20 cellular contexts compared by ENCODE assay signal in genomic region chr15:60544581-60545115, GRCh38.
DNase-seq lines count a peak whose midpoint lies in the region; ATAC-seq lines count a peak whose summit lies in the region.
"Had no signal": no experiment of that assay in that cellular context is flagged by ENCODE, and none has a peak within 500 bp of the region (broad histone marks: within the 10 kb centered on the region; RNA-seq: fewer than 3 reads in every experiment).

No MANE protein-coding gene starts in this region.

- peaks cover 79% of the 10 kb centered on the region for H3K4me1 Mint-ChIP-seq in T-helper 1 cell treated with Interleukin-12 subunit alpha and Interleukin-12 subunit beta and Interleukin-4 antibody, amounts not matched to agents 30 μg/mL and 1 μg/mL, for 36 hours (ENCODE audit: low read depth)
- H3K4me1 Mint-ChIP-seq in activated naive CD8-positive, alpha-beta T cell treated with anti-CD3 and anti-CD28 coated beads, Interleukin-2, amount 50 U/mL, for 24 hours: peaks cover 99% of the 10 kb centered on the region
- peaks cover 52 to 97% (median 96%) of the 10 kb centered on the region in 4 donors for H3K4me1 Mint-ChIP-seq in naive thymus-derived CD8-positive, alpha-beta T cell

- no peaks in the 10 kb centered on the region for H3K27me3 ChIP-seq in HAP-1 (ENCODE audit: low read depth)
- H3K27me3 ChIP-seq: Peyer's patch, suprapubic skin had no signal

- H3K27ac Mint-ChIP-seq in T-helper 1 cell treated with Interleukin-12 subunit alpha and Interleukin-12 subunit beta and Interleukin-4 antibody, amounts not matched to agents 30 μg/mL and 1 μg/mL, for 36 hours: peak overlapping the region; percentile 32
- H3K27ac Mint-ChIP-seq in activated naive CD8-positive, alpha-beta T cell treated with anti-CD3 and anti-CD28 coated beads, Interleukin-2, amount 50 U/mL, for 24 hours: peak overlapping the region; percentile 94
- peak overlapping the region in 6 of 10 donors; percentile 25 to 96 (median 72) for H3K27ac Mint-ChIP-seq in naive thymus-derived CD8-positive, alpha-beta T cell

- no peak overlapping the region for H3K4me3 ChIP-seq in HAP-1
- H3K4me3 ChIP-seq: coronary artery, Peyer's patch, suprapubic skin had no signal

- no peaks in the 10 kb centered on the region for H3K36me3 ChIP-seq in HAP-1 (replicated peaks)
- H3K36me3 ChIP-seq: Peyer's patch, suprapubic skin had no signal

- DNase-seq in T-helper 1 cell (no peak), HAP-1 (ENCODE audit: low spot score in 2 of 2) (peak; percentile 60 to 92), islet precursor cell (no peak)
- DNase-seq in activated naive CD8-positive, alpha-beta T cell treated with anti-CD3 and anti-CD28 coated beads, Interleukin-2, amount 50 U/mL, for 24 hours: no peak
- no peak for DNase-seq in naive thymus-derived CD8-positive, alpha-beta T cell
- DNase-seq: activated CD4-positive, alpha-beta T cell treated with anti-CD3 and anti-CD28 coated beads for 4 hours; activated naive CD4-positive, alpha-beta T cell treated with Interleukin-2 at 50 U/mL for 16 hours; DMS53; GF-D8; GOT3; IMR-90; NCI-H1092; NCI-H187 treated with DMSO at 0.1 percent for 48 hours; NCI-H524 treated with DMSO at 0.1 percent for 48 hours; Peyer's patch had no signal

- no peaks in the 10 kb centered on the region for H3K27me3 Mint-ChIP-seq in T-helper 1 cell treated with Interleukin-12 subunit alpha and Interleukin-12 subunit beta and Interleukin-4 antibody, amounts not matched to agents 30 μg/mL and 1 μg/mL, for 36 hours (ENCODE audit: low read depth)
- H3K27me3 Mint-ChIP-seq in activated naive CD8-positive, alpha-beta T cell treated with anti-CD3 and anti-CD28 coated beads, Interleukin-2, amount 50 U/mL, for 24 hours: no peaks in the 10 kb centered on the region
- H3K27me3 Mint-ChIP-seq in naive thymus-derived CD8-positive, alpha-beta T cell: no peaks in the 10 kb centered on the region

- H3K9me3 ChIP-seq in HAP-1: no peaks in the 10 kb centered on the region
- H3K9me3 ChIP-seq: Peyer's patch, suprapubic skin had no signal

- peaks cover 55% of the 10 kb centered on the region for H3K4me1 ChIP-seq in HAP-1

- no peaks in the 10 kb centered on the region for H3K9me3 Mint-ChIP-seq in T-helper 1 cell treated with Interleukin-12 subunit alpha and Interleukin-12 subunit beta and Interleukin-4 antibody, amounts not matched to agents 30 μg/mL and 1 μg/mL, for 36 hours
- H3K9me3 Mint-ChIP-seq in activated naive CD8-positive, alpha-beta T cell treated with anti-CD3 and anti-CD28 coated beads, Interleukin-2, amount 50 U/mL, for 24 hours: no peaks in the 10 kb centered on the region
- no peaks in the 10 kb centered on the region for H3K9me3 Mint-ChIP-seq in naive thymus-derived CD8-positive, alpha-beta T cell

- ATAC-seq in activated naive CD8-positive, alpha-beta T cell treated with anti-CD3 and anti-CD28 coated beads, Interleukin-2, amount 50 U/mL, for 24 hours: no peak
- ATAC-seq in naive thymus-derived CD8-positive, alpha-beta T cell: no peak
- ATAC-seq in HG03457 (IDR thresholded peaks at IDR 0.05; ENCODE audit: unreplicated experiment) (no peak), HG03565 (IDR thresholded peaks at IDR 0.05; ENCODE audit: unreplicated experiment) (no peak)

- in situ Hi-C loops in HAP-1 (cut with MboI; ENCODE audit: low sequenced_read_pairs): no loop called here

- H3K4me3 Mint-ChIP-seq in T-helper 1 cell treated with Interleukin-12 subunit alpha and Interleukin-12 subunit beta and Interleukin-4 antibody, amounts not matched to agents 30 μg/mL and 1 μg/mL, for 36 hours: no peak overlapping the region
- H3K4me3 Mint-ChIP-seq in activated naive CD8-positive, alpha-beta T cell treated with anti-CD3 and anti-CD28 coated beads, Interleukin-2, amount 50 U/mL, for 24 hours: no peak overlapping the region
- peak overlapping the region in 4 of 10 donors; percentile 1 to 31 (median 24) for H3K4me3 Mint-ChIP-seq in naive thymus-derived CD8-positive, alpha-beta T cell

- peaks cover 40% of the 10 kb centered on the region for H3K36me3 Mint-ChIP-seq in T-helper 1 cell treated with Interleukin-12 subunit alpha and Interleukin-12 subunit beta and Interleukin-4 antibody, amounts not matched to agents 30 μg/mL and 1 μg/mL, for 36 hours (ENCODE audit: low read depth)
- peaks cover 26% of the 10 kb centered on the region for H3K36me3 Mint-ChIP-seq in activated naive CD8-positive, alpha-beta T cell treated with anti-CD3 and anti-CD28 coated beads, Interleukin-2, amount 50 U/mL, for 24 hours (ENCODE audit: low read depth)
- H3K36me3 Mint-ChIP-seq in naive thymus-derived CD8-positive, alpha-beta T cell: peaks cover 0 to 24% (median 11%) of the 10 kb centered on the region in 3 donors

- POLR2A ChIA-PET in naive thymus-derived CD8-positive, alpha-beta T cell (lab: Charles Lee): interaction anchor here (1.2 kb wide), 1 partner anchor 10 kb away, joined by 3 read pairs; no protein-coding TSS in a partner anchor

Comparison
In these comparisons a context has a peak if more than half of its experiments do, and no peak if none do; other contexts are left out.
1. H3K27ac Mint-ChIP-seq: peak in every context shown above with its lines; median percentile 94 in activated naive CD8-positive, alpha-beta T cell treated with anti-CD3 and anti-CD28 coated beads, Interleukin-2, amount 50 U/mL, for 24 hours; 72 in naive thymus-derived CD8-positive, alpha-beta T cell; 32 in T-helper 1 cell treated with Interleukin-12 subunit alpha and Interleukin-12 subunit beta and Interleukin-4 antibody, amounts not matched to agents 30 μg/mL and 1 μg/mL, for 36 hours.
2. DNase-seq: peak in HAP-1 (2 of 2); none in T-helper 1 cell (0 of 5), activated naive CD8-positive, alpha-beta T cell treated with anti-CD3 and anti-CD28 coated beads, Interleukin-2, amount 50 U/mL, for 24 hours (single experiment), naive thymus-derived CD8-positive, alpha-beta T cell (0 of 10) and islet precursor cell (single experiment).